ENCODE assay signal across 23 cellular contexts in the genomic region with DNA sequence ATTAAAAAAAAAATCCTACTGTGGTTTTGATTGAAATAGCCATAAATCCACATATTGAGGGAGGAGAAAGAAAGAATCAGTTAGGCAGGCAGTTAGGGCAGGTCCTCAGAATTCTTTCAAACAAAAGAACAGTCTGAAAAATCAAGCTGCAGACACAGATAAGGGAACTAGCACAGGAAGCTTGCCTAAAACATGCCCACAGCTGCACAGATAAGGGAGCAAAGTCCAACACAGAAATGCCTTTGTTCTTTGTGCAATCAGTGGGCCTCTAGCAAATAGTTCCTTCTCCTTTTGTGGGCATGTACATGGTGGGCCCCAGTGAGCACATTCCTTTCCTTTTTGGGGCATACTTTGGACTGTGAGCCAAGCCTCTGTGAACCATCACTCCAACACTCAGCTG. TPM values are rescaled to one million over a fixed set of nuclear protein-coding genes. Genes with fewer than 3 reads are reported as not detected.
DNase-seq lines count a peak whose midpoint lies in the region; ATAC-seq and TF ChIP-seq lines count a peak whose summit lies in the region.
"Had no signal": no experiment of that assay in that cellular context is flagged by ENCODE, and none has a peak within 500 bp of the region (broad histone marks: within the 10 kb centered on the region; RNA-seq: fewer than 3 reads in every experiment).

No MANE protein-coding gene starts in this region.

- H3K79me2 ChIP-seq in OCI-LY7 (ENCODE audit: insufficient read depth, low read depth, low read length), result no peaks in the 10 kb centered on the region

- no peak for TF ChIP-seq POLR2A in Peyer's patch (IDR thresholded peaks at IDR 0.05)

- H3K27ac ChIP-seq in cardiac muscle cell (no peak overlapping the region), OCI-LY7 (ENCODE audit: low read depth, low read length, poor library complexity, severe bottlenecking) (no peak overlapping the region), Peyer's patch (no peak overlapping the region)
- H3K27ac ChIP-seq: dorsolateral prefrontal cortex, epithelial cell of prostate, thoracic aorta, WERI-Rb-1 had no signal

- no peak for TF ChIP-seq CTCF in cardiac muscle cell (IDR thresholded peaks at IDR 0.05; ENCODE audit: low read depth, low read length)
- TF ChIP-seq CTCF in OCI-LY7 (conservative IDR thresholded peaks at IDR 0.05; ENCODE audit: low read length), result no peak
- no peak for TF ChIP-seq CTCF in fibroblast of mammary gland (conservative IDR thresholded peaks at IDR 0.05; ENCODE audit: control insufficient read depth, insufficient read depth, low read depth, low read length)
- TF ChIP-seq CTCF in Peyer's patch (IDR thresholded peaks at IDR 0.05), result no peak

- H3K36me3 ChIP-seq in cardiac muscle cell (no peaks in the 10 kb centered on the region), OCI-LY7 (ENCODE audit: insufficient read depth, low read length) (no peaks in the 10 kb centered on the region), Peyer's patch (no peaks in the 10 kb centered on the region)
- H3K36me3 ChIP-seq: thoracic aorta, WERI-Rb-1 had no signal

- H3K27me3 ChIP-seq in cardiac muscle cell, result no peaks in the 10 kb centered on the region
- H3K27me3 ChIP-seq in Peyer's patch, result no peaks in the 10 kb centered on the region
- H3K27me3 ChIP-seq: dorsolateral prefrontal cortex had no signal

- POLR2A ChIA-PET in OCI-LY7 (lab: Charles Lee), result no interaction called here

- intact Hi-C loops in Right ventricle myocardium superior (cut with DNase I) (no loop called here), OCI-LY7 (cut with micrococcal nuclease; ENCODE audit: unreplicated experiment) (no loop called here)

- no peak for ATAC-seq in Right ventricle myocardium superior (ENCODE audit: poor library complexity)
- ATAC-seq in GM18858 (IDR thresholded peaks at IDR 0.05; ENCODE audit: unreplicated experiment), result no peak
- ATAC-seq: naive thymus-derived CD8-positive, alpha-beta T cell; sciatic nerve had no signal

- no peak overlapping the region for H2AFZ ChIP-seq in OCI-LY7 (ENCODE audit: low read length)

- no peaks in the 10 kb centered on the region for H4K20me1 ChIP-seq in OCI-LY7 (ENCODE audit: insufficient read depth, low read length)

- DNase-seq in cardiac muscle cell (ENCODE audit: low read depth in 1 of 2, low spot score in 1 of 2) (peak; percentile 2 to 3), Right ventricle myocardium superior (no peak), OCI-LY7 (ENCODE audit: low spot score) (peak; percentile 8), fibroblast of mammary gland (ENCODE audit: low read depth) (peak; percentile 10), Peyer's patch (no peak), EL (no peak)
- DNase-seq: activated CD4-positive, alpha-beta T cell treated with anti-CD3 and anti-CD28 coated beads, Interleukin-2, amount 50 U/mL, for 4 hours; activated effector memory CD4-positive, alpha-beta T cell treated with anti-CD3 and anti-CD28 coated beads, Interleukin-2, amount 50 U/mL, for 16 hours; caudate nucleus; CD4-positive, alpha-beta T cell; dorsolateral prefrontal cortex; kidney glomerular epithelial cell; NCI-H146; NCI-H2171; NCI-H526; SHP77; T-helper 1 cell; WERI-Rb-1 had no signal

- H3K4me3 ChIP-seq in cardiac muscle cell (no peak overlapping the region), OCI-LY7 (ENCODE audit: low read depth, low read length, poor library complexity, severe bottlenecking) (no peak overlapping the region), fibroblast of mammary gland (ENCODE audit: control insufficient read depth, low read depth, low read length) (no peak overlapping the region), Peyer's patch (no peak overlapping the region)
- H3K4me3 ChIP-seq: dorsolateral prefrontal cortex, thoracic aorta had no signal

- H3K4me1 ChIP-seq in cardiac muscle cell (ENCODE audit: low read depth) (no peaks in the 10 kb centered on the region), OCI-LY7 (ENCODE audit: insufficient read depth, low read length, poor library complexity, severe bottlenecking) (no peaks in the 10 kb centered on the region), Peyer's patch (no peaks in the 10 kb centered on the region)

- BruUV-seq in OCI-LY7 (replicated peaks; lab: Mats Ljungman, UMichigan), result no TSS peak

- no peak overlapping the region for H3K4me2 ChIP-seq in OCI-LY7 (ENCODE audit: low read length)

- no peaks in the 10 kb centered on the region for H3K9me2 ChIP-seq in OCI-LY7 (ENCODE audit: insufficient read depth, low read length)

- H3K9me3 ChIP-seq in cardiac muscle cell (ENCODE audit: low read depth), result no peaks in the 10 kb centered on the region
- peaks cover 8% of the 10 kb centered on the region for H3K9me3 ChIP-seq in OCI-LY7 (ENCODE audit: low read length)
- H3K9me3 ChIP-seq in Peyer's patch, result peaks cover 0 to 15% (median 5%) of the 10 kb centered on the region in 4 donors

- CTCF ChIA-PET in OCI-LY7 (lab: Charles Lee; ENCODE audit: unreplicated experiment), result no interaction called here

RNA-seq across cellular contexts. Expression of gene UTP14C, which starts 42.7 kb away (rescaled TPM):
- 9.5 and 12.6 TPM in 2 replicates for total RNA-seq in cardiac muscle cell
- 8.0 TPM in 2 replicates for polyA plus RNA-seq in cardiac muscle cell
- total RNA-seq in Right ventricle myocardium superior, result 9.1 TPM
- 7.3 and 9.0 TPM in 2 replicates for total RNA-seq in OCI-LY7 (2014; rRNA removed; shearing (Covaris generic))
- 10.0 and 11.5 TPM in 2 replicates for total RNA-seq in OCI-LY7 (2022)
- total RNA-seq in Peyer's patch, result 10 to 100 TPM; 17.2 to 20.1 (median 18.6) TPM

RNA-seq across cellular contexts. Expression of gene ALG11, which starts 55.0 kb away (rescaled TPM):
- total RNA-seq in cardiac muscle cell (24.8 and 26.1 TPM in 2 replicates), Right ventricle myocardium superior (17.8 TPM), OCI-LY7 (2022) (19.4 and 25.0 TPM in 2 replicates), Peyer's patch (10 to 100 TPM; 18.6 to 23.1 (median 21.6) TPM)
- 26.2 and 27.8 TPM in 2 replicates for polyA plus RNA-seq in cardiac muscle cell
- 11.6 and 14.1 TPM in 2 replicates for total RNA-seq in OCI-LY7 (2014; rRNA removed; shearing (Covaris generic))

RNA-seq across cellular contexts. Expression of gene ATP7B, which starts 56.0 kb away (rescaled TPM):
- total RNA-seq in cardiac muscle cell (9.1 and 14.4 TPM in 2 replicates), Right ventricle myocardium superior (3.6 TPM), OCI-LY7 (2022) (0.40 and 0.53 TPM in 2 replicates), Peyer's patch (10 to 100 TPM in 3 of 4 donors, 1 to 10 TPM in 1; 5.0 to 40.2 (median 33.0) TPM)
- 3.9 and 4.9 TPM in 2 replicates for polyA plus RNA-seq in cardiac muscle cell
- 0.39 and 0.76 TPM in 2 replicates for total RNA-seq in OCI-LY7 (2014; rRNA removed; shearing (Covaris generic))

Comparison
In these comparisons a context has a peak if more than half of its experiments do, and no peak if none do; other contexts are left out.
1. DNase-seq: peak in cardiac muscle cell (2 of 2), OCI-LY7 (single experiment) and fibroblast of mammary gland (single experiment); none in Right ventricle myocardium superior (single experiment), Peyer's patch (0 of 3) and EL (single experiment).